In genomic region chr19:7772752-7773291, GRCh38 we compare ENCODE assay signal across 1 cellular context.
TF ChIP-seq lines count a peak whose summit lies in the region.

No MANE protein-coding gene starts in this region.

TF ChIP-seq in GM12878, 131 proteins besides CTCF, POLR2A, EP300 and RAD21 (continued from another document and continues in another):
- TF ChIP-seq BCL3 (IDR thresholded peaks at IDR 0.05; ENCODE audit: borderline replicate concordance, insufficient read depth, low read depth, low read length, poor library complexity, severe bottlenecking) (no peak), YY1 (IDR thresholded peaks at IDR 0.05; ENCODE audit: low read depth, low read length) (no peak), ZNF622 (IDR thresholded peaks at IDR 0.05) (no peak), HCFC1 (IDR thresholded peaks at IDR 0.05; ENCODE audit: low read length) (no peak), CHD2 (IDR thresholded peaks at IDR 0.05; ENCODE audit: borderline replicate concordance, low read depth, low read length) (no peak), BCL11A (IDR thresholded peaks at IDR 0.05; ENCODE audit: low read depth, low read length) (peak; percentile 76), IKZF2 (IDR thresholded peaks at IDR 0.05) (peak; percentile 98 to 99), E4F1 (IDR thresholded peaks at IDR 0.05; ENCODE audit: borderline replicate concordance, partially characterized antibody) (no peak), LARP7 (IDR thresholded peaks at IDR 0.05) (no peak), CHD1 (IDR thresholded peaks at IDR 0.05; ENCODE audit: low read depth, low read length) (no peak), MLLT1 (IDR thresholded peaks at IDR 0.05) (peak; percentile 56; the same call in 1 of the 2 replicates), IKZF1 (conservative IDR thresholded peaks at IDR 0.05) (peak; percentile 97), SREBF2 (IDR thresholded peaks at IDR 0.05; ENCODE audit: low read length) (no peak), USF1 (IDR thresholded peaks at IDR 0.05; ENCODE audit: borderline replicate concordance, extremely low read length, insufficient read depth, low read depth, low read length) (no peak), ATF2 (IDR thresholded peaks at IDR 0.05; ENCODE audit: low read length) (peak; percentile 73), CBFB (IDR thresholded peaks at IDR 0.05; ENCODE audit: low read depth) (0 out of 2 replicates have a peak, but pooled peaks have one; percentile 39), ZNF24 (IDR thresholded peaks at IDR 0.05) (no peak), TCF7 (IDR thresholded peaks at IDR 0.05; ENCODE audit: borderline replicate concordance) (no peak), PAX5 (IDR thresholded peaks at IDR 0.05; ENCODE audit: borderline replicate concordance, low read depth, low read length) (no peak), POLR2AphosphoS2 (IDR thresholded peaks at IDR 0.05; ENCODE audit: low read depth, low read length) (no peak), POLR2AphosphoS5 (IDR thresholded peaks at IDR 0.05; ENCODE audit: low read length) (no peak), PAX8 (IDR thresholded peaks at IDR 0.05) (no peak), NR2F1 (conservative IDR thresholded peaks at IDR 0.05) (peak; percentile 94; the same call in 1 of the 2 replicates), SIN3A (IDR thresholded peaks at IDR 0.05; ENCODE audit: low read depth, low read length) (no peak), MAX (IDR thresholded peaks at IDR 0.05; ENCODE audit: low read depth, low read length) (no peak), MEF2A (IDR thresholded peaks at IDR 0.05; ENCODE audit: insufficient read depth, low read depth, low read length) (peak; percentile 33; the same call in 1 of the 2 replicates), FOXM1 (IDR thresholded peaks at IDR 0.05; ENCODE audit: low read depth, low read length) (no peak; the same call in 1 of the 2 replicates), HSF1 (IDR thresholded peaks at IDR 0.05; ENCODE audit: low read depth, low read length) (no peak), FOS (IDR thresholded peaks at IDR 0.05; ENCODE audit: borderline replicate concordance, extremely low read depth, insufficient read length) (no peak), CBX3 (IDR thresholded peaks at IDR 0.05; ENCODE audit: borderline replicate concordance, low read depth) (no peak), ZNF687 (IDR thresholded peaks at IDR 0.05) (no peak), CREM (IDR thresholded peaks at IDR 0.05; ENCODE audit: low read depth) (peak; percentile 59; the same call in 1 of the 2 replicates), TBL1XR1 (IDR thresholded peaks at IDR 0.05; ENCODE audit: low read depth, low read length) (no peak), ZSCAN29 (IDR thresholded peaks at IDR 0.05) (peak; percentile 71; the same call in 1 of the 2 replicates), PML (IDR thresholded peaks at IDR 0.05; ENCODE audit: low read length) (no peak), CUX1 (IDR thresholded peaks at IDR 0.05; ENCODE audit: insufficient replicate concordance, low read depth, low read length) (no peak), ZBED1 (IDR thresholded peaks at IDR 0.05; ENCODE audit: borderline replicate concordance) (no peak), ZBTB4 (CRISPR knock-in tag; IDR thresholded peaks at IDR 0.05) (no peak)
